In the genomic region with DNA sequence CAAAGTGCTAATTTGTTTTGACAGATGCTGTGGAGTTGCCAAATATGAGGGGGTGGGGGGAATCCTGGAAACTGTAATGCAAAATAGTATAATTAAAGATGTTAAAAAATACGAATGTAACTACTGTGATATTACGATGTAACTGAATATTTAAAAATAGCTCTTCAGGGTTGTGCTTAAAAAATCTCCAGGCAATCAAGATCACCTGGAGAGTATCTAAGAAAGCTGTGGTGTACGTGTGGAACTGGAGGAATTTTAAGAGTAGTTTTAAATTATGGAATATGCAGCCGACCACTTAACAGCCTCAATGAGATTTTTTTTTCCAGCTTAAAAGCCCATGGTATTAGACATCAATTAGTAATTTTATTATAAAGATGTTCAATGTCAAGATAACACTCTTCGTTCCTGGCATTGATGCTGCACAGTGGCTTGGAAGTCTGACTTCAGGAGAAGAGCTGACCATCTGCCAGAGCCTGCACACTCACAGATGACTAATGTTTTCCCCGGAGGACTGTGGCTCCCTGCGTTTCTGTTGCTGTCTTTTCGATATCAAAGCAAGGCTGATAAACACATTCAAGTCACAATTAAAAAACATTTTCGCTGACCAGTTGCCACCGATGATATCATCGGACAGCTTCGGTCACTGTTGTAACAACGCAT, we compare ENCODE assay signal across 13 cellular contexts.
A peak's percentile ranks its signal among the peaks of the same experiment; 100 is the strongest.
DNase-seq lines count a peak whose midpoint lies in the region; ATAC-seq and TF ChIP-seq lines count a peak whose summit lies in the region.
"Had no signal": no experiment of that assay in that cellular context is flagged by ENCODE, and none has a peak within 500 bp of the region (broad histone marks: within the 10 kb centered on the region; RNA-seq: fewer than 3 reads in every experiment).

No MANE protein-coding gene starts in this region.

- no peaks in the 10 kb centered on the region for H3K9me3 Mint-ChIP-seq in Caco-2 (ENCODE audit: unreplicated experiment)

- POLR2A ChIA-PET in Caco-2 (lab: Charles Lee), result no interaction called here

- H3K4me3 Mint-ChIP-seq in Caco-2 (ENCODE audit: unreplicated experiment), result no peak overlapping the region
- H3K4me3 Mint-ChIP-seq: CD4-positive, alpha-beta memory T cell had no signal

- H3K4me3 ChIP-seq in astrocyte of the spinal cord (ENCODE audit: low read depth, low read length) (no peak overlapping the region), Caco-2 (ENCODE audit: low read depth, low read length) (no peak overlapping the region)
- H3K4me3 ChIP-seq: GM12878, lung had no signal

- CTCF ChIA-PET in Caco-2 (lab: Charles Lee), result no interaction called here

- intact Hi-C loops in posterior vena cava (cut with DNase I) (no loop called here), Caco-2 (cut with micrococcal nuclease; ENCODE audit: unreplicated experiment) (no loop called here)

- no peaks in the 10 kb centered on the region for H3K36me3 ChIP-seq in Caco-2 (ENCODE audit: control insufficient read depth, insufficient read depth, low read length)

- DNase-seq in DMS 273 (lab: John Stamatoyannopoulos, UW; ENCODE audit: unreplicated experiment) (peak; percentile 80), NCI-H1694 treated with DMSO at 0.1 percent for 48 hours (lab: John Stamatoyannopoulos, UW) (peak; percentile 89), astrocyte of the spinal cord (ENCODE audit: low read depth, low spot score) (peak; percentile 72), kidney tubule cell (ENCODE audit: low spot score) (peak; percentile 14), posterior vena cava (ENCODE audit: low spot score) (no peak), Caco-2 (no peak), NCI-H2107 treated with DMSO at 0.1 percent for 48 hours (lab: John Stamatoyannopoulos, UW; ENCODE audit: unreplicated experiment) (no peak)
- DNase-seq: CD4-positive, alpha-beta memory T cell; foreskin melanocyte had no signal

- no peaks in the 10 kb centered on the region; the same call in 1 of the 2 replicates for H3K27me3 ChIP-seq in Caco-2 (replicated peaks; ENCODE audit: control insufficient read depth, insufficient read depth, low read length)

- H3K27ac Mint-ChIP-seq in Caco-2 (ENCODE audit: unreplicated experiment), result no peak overlapping the region
- H3K27ac Mint-ChIP-seq: CD4-positive, alpha-beta memory T cell had no signal

- H3K4me1 Mint-ChIP-seq in Caco-2 (ENCODE audit: low read depth, unreplicated experiment), result no peaks in the 10 kb centered on the region
- H3K4me1 Mint-ChIP-seq: CD4-positive, alpha-beta memory T cell had no signal

- H3K36me3 Mint-ChIP-seq in Caco-2 (ENCODE audit: insufficient read depth, unreplicated experiment), result no peaks in the 10 kb centered on the region
- H3K36me3 Mint-ChIP-seq: CD4-positive, alpha-beta memory T cell had no signal

- no TSS peak for BruUV-seq in Caco-2 (replicated peaks; lab: Mats Ljungman, UMichigan)

- ATAC-seq in HG02884 (IDR thresholded peaks at IDR 0.05; ENCODE audit: unreplicated experiment), result no peak
- ATAC-seq: GM12878 had no signal

- H3K27me3 Mint-ChIP-seq in Caco-2 (ENCODE audit: insufficient read depth, unreplicated experiment), result peaks cover 5% of the 10 kb centered on the region

- H3K4me1 ChIP-seq in Caco-2, result no peaks in the 10 kb centered on the region
- H3K4me1 ChIP-seq: parathyroid adenoma had no signal

- in situ Hi-C loops in astrocyte of the spinal cord (cut with HindIII; ENCODE audit: low sequenced_read_pairs), result no loop called here

- H3K9me3 ChIP-seq in Caco-2, result no peaks in the 10 kb centered on the region

- TF ChIP-seq CTCF in astrocyte of the spinal cord (IDR thresholded peaks at IDR 0.05; ENCODE audit: low read depth, low read length) (no peak), Caco-2 (IDR thresholded peaks at IDR 0.05; ENCODE audit: insufficient read depth in 1 of 2, low read depth in 1 of 2, low read length in 1 of 2, severe bottlenecking in 1 of 2, unreplicated experiment in 1 of 2) (no peak)

Comparison
In these comparisons a context has a peak if more than half of its experiments do, and no peak if none do; other contexts are left out.
1. DNase-seq: peak in DMS 273 (single experiment), NCI-H1694 treated with DMSO at 0.1 percent for 48 hours (single experiment), astrocyte of the spinal cord (single experiment) and kidney tubule cell (single experiment); none in posterior vena cava (single experiment), Caco-2 (0 of 2) and NCI-H2107 treated with DMSO at 0.1 percent for 48 hours (single experiment).